13 cellular contexts compared by ENCODE assay signal in genomic region chr9:68778635-68779034, GRCh38.
DNase-seq lines count a peak whose midpoint lies in the region; ATAC-seq and TF ChIP-seq lines count a peak whose summit lies in the region.
"Had no signal": no experiment of that assay in that cellular context is flagged by ENCODE, and none has a peak within 500 bp of the region (broad histone marks: within the 10 kb centered on the region; RNA-seq: fewer than 3 reads in every experiment).

No MANE protein-coding gene starts in this region.

- H2AK5ac ChIP-seq in IMR-90 (ENCODE audit: low read depth, low read length): no peak overlapping the region

- H3K9me3 ChIP-seq in CD8-positive, alpha-beta memory T cell (ENCODE audit: low read length): no peaks in the 10 kb centered on the region
- H3K9me3 ChIP-seq in IMR-90 (ENCODE audit: control insufficient read depth, insufficient read depth, low read length): no peaks in the 10 kb centered on the region
- H3K9me3 ChIP-seq in colonic mucosa: no peaks in the 10 kb centered on the region
- no peaks in the 10 kb centered on the region for H3K9me3 ChIP-seq in neuron (ENCODE audit: low read length)
- H3K9me3 ChIP-seq in gastrocnemius medialis: no peaks in the 10 kb centered on the region
- H3K9me3 ChIP-seq: pancreas, testis had no signal

- CTCF ChIA-PET in CD8-positive, alpha-beta memory T cell (lab: Charles Lee): interaction anchor here (1.0 kb wide), 1 partner anchor 256 kb away, joined by 3 read pairs; the partner anchor contains the start of gene FXN
- CTCF ChIA-PET in IMR-90 (lab: Yijun Ruan, JAX): no interaction called here
- CTCF ChIA-PET in RWPE1 (lab: Yijun Ruan, JAX): interaction anchor here (0.6 kb wide), 1 partner anchor 27 kb away, joined by 4 read pairs; no protein-coding TSS in a partner anchor

- TF ChIP-seq CTCF in IMR-90 (conservative IDR thresholded peaks at IDR 0.05; ENCODE audit: low read depth, low read length): no peak
- TF ChIP-seq CTCF in colonic mucosa (IDR thresholded peaks at IDR 0.05): no peak
- no peak for TF ChIP-seq CTCF in gastrocnemius medialis (IDR thresholded peaks at IDR 0.05 in 4 of 5, conservative IDR thresholded peaks at IDR 0.05 in 1 of 5)
- TF ChIP-seq CTCF in RWPE1 (conservative IDR thresholded peaks at IDR 0.05; ENCODE audit: low read depth): no peak

- dilution Hi-C loops in IMR-90 (cut with HindIII; ENCODE audit: low sequenced_read_pairs, unreplicated experiment): no loop called here

- 94% methylated on average over 4 of the region's 5 CpGs; no CpG with 5 or more reads in 1 of the 2 experiments for WGBS in IMR-90 (ENCODE audit: extremely low coverage in 2 of 2, insufficient read length in 1 of 2), 2 experiments

- H3K4me1 Mint-ChIP-seq in CD8-positive, alpha-beta memory T cell: peaks cover 3 to 5% (median 5%) of the 10 kb centered on the region in 3 donors

- H4K91ac ChIP-seq in IMR-90 (ENCODE audit: insufficient read depth, low read depth, low read length): no peak overlapping the region

- peak overlapping the region; percentile 8 to 87; a peak in 2 of 4 replicates for H4K8ac ChIP-seq in IMR-90 (ENCODE audit: low read depth in 2 of 2, low read length in 2 of 2)

- no peak overlapping the region for H4K5ac ChIP-seq in IMR-90 (ENCODE audit: low read depth, low read length)

- H3K18ac ChIP-seq in IMR-90 (ENCODE audit: low read depth, low read length): no peak overlapping the region

- no peaks in the 10 kb centered on the region for H3K9me3 Mint-ChIP-seq in CD8-positive, alpha-beta memory T cell
- H3K9me3 Mint-ChIP-seq: activated B cell treated with CpG ODN at 0.5 μM for 24 hours; T-helper 1 cell treated with Interleukin-12 subunit alpha and Interleukin-12 subunit beta and Interleukin-4 antibody, amounts not matched to agents 30 μg/mL and 1 μg/mL, for 36 hours had no signal

- H3K9me1 ChIP-seq in IMR-90 (ENCODE audit: insufficient read depth, low read length): peaks cover 3% of the 10 kb centered on the region; the same call in 1 of the 2 replicates

- no peak overlapping the region for H2BK15ac ChIP-seq in IMR-90 (ENCODE audit: low read depth, low read length)

- H3K9ac ChIP-seq in IMR-90 (ENCODE audit: low read depth, low read length) (no peak overlapping the region), colonic mucosa (ENCODE audit: low read depth in 2 of 2, low read length in 2 of 2) (peak overlapping the region in 1 of 2 donors; percentile 86)

- H3K27ac ChIP-seq in CD8-positive, alpha-beta memory T cell (ENCODE audit: low read depth, low read length): peak overlapping the region; percentile 89
- no peak overlapping the region for H3K27ac ChIP-seq in IMR-90 (ENCODE audit: insufficient read depth, low read length)
- peak overlapping the region; percentile 91 for H3K27ac ChIP-seq in colonic mucosa
- H3K27ac ChIP-seq in gastrocnemius medialis: peak overlapping the region in 2 of 4 donors; percentile 87 to 91
- no peak overlapping the region for H3K27ac ChIP-seq in RWPE1

- POLR2A ChIA-PET in CD8-positive, alpha-beta memory T cell (lab: Charles Lee): no interaction called here
- POLR2A ChIA-PET in IMR-90 (lab: Charles Lee; ENCODE audit: unreplicated experiment): no interaction called here
- POLR2A ChIA-PET in RWPE1 (lab: Yijun Ruan, JAX; ENCODE audit: low non-redundant PET): no interaction called here

- no peak overlapping the region for H3K4me2 ChIP-seq in IMR-90 (ENCODE audit: low read depth, low read length)

- peaks cover 4% of the 10 kb centered on the region; the same call in 1 of the 2 replicates for H4K20me1 ChIP-seq in IMR-90 (ENCODE audit: insufficient read depth, low read length)

- H3K4ac ChIP-seq in IMR-90 (ENCODE audit: low read depth, low read length): no peak overlapping the region

- H3K4me3 Mint-ChIP-seq in CD8-positive, alpha-beta memory T cell: no peak overlapping the region
- H3K4me3 Mint-ChIP-seq: activated B cell treated with CpG ODN at 0.5 μM for 24 hours; T-helper 1 cell treated with Interleukin-12 subunit alpha and Interleukin-12 subunit beta and Interleukin-4 antibody, amounts not matched to agents 30 μg/mL and 1 μg/mL, for 36 hours had no signal

- BruUV-seq in IMR-90 (replicated peaks; lab: Mats Ljungman, UMichigan): no TSS peak

- H2AFZ ChIP-seq in IMR-90 (replicated peaks; ENCODE audit: low read length, poor library complexity) (no peak overlapping the region), neuron (ENCODE audit: low read depth, low read length) (peak overlapping the region; percentile 64)

- no peak for DNase-seq in CD8-positive, alpha-beta memory T cell
- DNase-seq in IMR-90 (no peak), colonic mucosa (no peak), gastrocnemius medialis (no peak), NCI-H146 (lab: John Stamatoyannopoulos, UW) (no peak), RWPE1 (ENCODE audit: low spot score) (no peak)
- DNase-seq: activated B cell treated with CpG ODN at 0.5 μM for 24 hours, DMS153, pancreas, SHP77, testis had no signal

- no peak overlapping the region for H2BK20ac ChIP-seq in IMR-90 (ENCODE audit: low read depth, low read length)

- no peak for TF ChIP-seq POLR2A in IMR-90 (IDR thresholded peaks at IDR 0.05; ENCODE audit: low read depth, low read length)
- no peak for TF ChIP-seq POLR2A in gastrocnemius medialis (IDR thresholded peaks at IDR 0.05)

- peaks cover 0 to 5% of the 10 kb centered on the region in 2 donors for H3K27me3 Mint-ChIP-seq in CD8-positive, alpha-beta memory T cell
- H3K27me3 Mint-ChIP-seq: activated B cell treated with CpG ODN at 0.5 μM for 24 hours had no signal

- no peak for TF ChIP-seq RAD21 in IMR-90 (IDR thresholded peaks at IDR 0.05; ENCODE audit: low read length)

- no peak overlapping the region for H3K23ac ChIP-seq in IMR-90 (ENCODE audit: low read depth, low read length)

- peaks cover 19 to 23% of the 10 kb centered on the region in 2 experiments; a peak in 3 of 4 replicates for H3K79me1 ChIP-seq in IMR-90 (ENCODE audit: low read depth in 1 of 2, low read length in 2 of 2)

- H3K14ac ChIP-seq in IMR-90 (replicated peaks; ENCODE audit: low read depth, low read length): no peak overlapping the region

- H2BK5ac ChIP-seq in IMR-90 (ENCODE audit: low read depth, low read length, poor library complexity, severe bottlenecking): no peak overlapping the region

- no peak overlapping the region for H3K56ac ChIP-seq in IMR-90 (ENCODE audit: extremely low read depth, insufficient read depth, low read length)

- in situ Hi-C loops in IMR-90 (cut with MboI; ENCODE audit: low sequenced_read_pairs): no loop called here
- in situ Hi-C loops in gastrocnemius medialis (cut with MboI; ENCODE audit: low sequenced_read_pairs in 4 of 4): loop anchor here in 1 of 4 donors (25.0 kb wide), 1 partner anchor 191 kb away; no protein-coding TSS in a partner anchor

- no peak overlapping the region for H3K27ac Mint-ChIP-seq in CD8-positive, alpha-beta memory T cell
- H3K27ac Mint-ChIP-seq: activated B cell treated with CpG ODN at 0.5 μM for 24 hours; T-helper 1 cell treated with Interleukin-12 subunit alpha and Interleukin-12 subunit beta and Interleukin-4 antibody, amounts not matched to agents 30 μg/mL and 1 μg/mL, for 36 hours had no signal

- no peak overlapping the region for H2BK120ac ChIP-seq in IMR-90 (ENCODE audit: low read depth, low read length)

- peaks cover 37% of the 10 kb centered on the region for H3K4me1 ChIP-seq in CD8-positive, alpha-beta memory T cell (ENCODE audit: insufficient read depth, low read length)
- H3K4me1 ChIP-seq in IMR-90 (ENCODE audit: control insufficient read depth, insufficient read depth, low read length) (peaks cover 4% of the 10 kb centered on the region), colonic mucosa (peaks cover 9% of the 10 kb centered on the region), neuron (ENCODE audit: insufficient read depth, low read length) (peaks cover 31% of the 10 kb centered on the region), gastrocnemius medialis (peaks cover 40 to 58% of the 10 kb centered on the region in 2 donors)

- no peak for ATAC-seq in IMR-90 (ENCODE audit: low read depth)
- ATAC-seq in gastrocnemius medialis: no peak

- H3K36me3 ChIP-seq in CD8-positive, alpha-beta memory T cell (ENCODE audit: insufficient read depth, low read length): no peaks in the 10 kb centered on the region
- H3K36me3 ChIP-seq in IMR-90 (ENCODE audit: control insufficient read depth, insufficient read depth, low read length): no peaks in the 10 kb centered on the region
- no peaks in the 10 kb centered on the region for H3K36me3 ChIP-seq in colonic mucosa
- no peaks in the 10 kb centered on the region for H3K36me3 ChIP-seq in neuron (ENCODE audit: insufficient read depth, low read length)
- no peaks in the 10 kb centered on the region for H3K36me3 ChIP-seq in gastrocnemius medialis
- H3K36me3 ChIP-seq: pancreas had no signal

- no peak overlapping the region for H2AK9ac ChIP-seq in IMR-90 (replicated peaks; ENCODE audit: low read depth, low read length, poor library complexity)

- no peaks in the 10 kb centered on the region for H3K27me3 ChIP-seq in CD8-positive, alpha-beta memory T cell (ENCODE audit: insufficient read depth, low read length, poor library complexity, severe bottlenecking)
- H3K27me3 ChIP-seq in IMR-90 (ENCODE audit: control insufficient read depth, insufficient read depth, low read length): no peaks in the 10 kb centered on the region
- H3K27me3 ChIP-seq in colonic mucosa: no peaks in the 10 kb centered on the region
- H3K27me3 ChIP-seq in neuron (ENCODE audit: insufficient read depth, low read length): no peaks in the 10 kb centered on the region
- no peaks in the 10 kb centered on the region for H3K27me3 ChIP-seq in gastrocnemius medialis
- H3K27me3 ChIP-seq: pancreas, testis had no signal

- intact Hi-C loops in IMR-90 (cut with micrococcal nuclease) (loop anchor here (2.0 kb wide), 1 partner anchor 194 kb away; no protein-coding TSS in a partner anchor), colonic mucosa (cut with DNase I) (no loop called here), gastrocnemius medialis (cut with DNase I; ENCODE audit: low total_unique reads) (loop anchor here (5.0 kb wide), 1 partner anchor 71 kb away; the partner anchor contains the start of gene PIP5K1B)

- no peaks in the 10 kb centered on the region for H3K36me3 Mint-ChIP-seq in CD8-positive, alpha-beta memory T cell

- no peak overlapping the region for H3K4me3 ChIP-seq in CD8-positive, alpha-beta memory T cell (ENCODE audit: low read length)
- H3K4me3 ChIP-seq in IMR-90 (ENCODE audit: insufficient read depth, low read depth, low read length) (no peak overlapping the region), colonic mucosa (no peak overlapping the region), neuron (ENCODE audit: low read length) (no peak overlapping the region), gastrocnemius medialis (no peak overlapping the region)

TF ChIP-seq in IMR-90, 13 proteins besides CTCF, POLR2A, EP300 and RAD21:
- TF ChIP-seq SMC3 (IDR thresholded peaks at IDR 0.05; ENCODE audit: low read depth, low read length): no peak
- TF ChIP-seq MAFK (IDR thresholded peaks at IDR 0.05; ENCODE audit: low read depth, low read length): 0 out of 2 replicates have a peak, but pooled peaks have one; percentile 5

Comparison
In these comparisons a context has a peak if more than half of its experiments do, and no peak if none do; other contexts are left out.
1. H3K27ac ChIP-seq: peak in CD8-positive, alpha-beta memory T cell (single experiment) and colonic mucosa (single experiment); none in IMR-90 (single experiment) and RWPE1 (single experiment).